ENCODE assay signal across 9 cellular contexts in genomic region chr4:41880840-41881831, GRCh38. TPM values are rescaled to one million over a fixed set of nuclear protein-coding genes. Genes with fewer than 3 reads are reported as not detected.
A peak's percentile ranks its signal among the peaks of the same experiment; 100 is the strongest.
DNase-seq lines count a peak whose midpoint lies in the region; ATAC-seq and TF ChIP-seq lines count a peak whose summit lies in the region.
"Had no signal": no experiment of that assay in that cellular context is flagged by ENCODE, and none has a peak within 500 bp of the region (broad histone marks: within the 10 kb centered on the region; RNA-seq: fewer than 3 reads in every experiment).

No MANE protein-coding gene starts in this region.

- H3K36me3 ChIP-seq in Peyer's patch (no peaks in the 10 kb centered on the region), rectal smooth muscle tissue (ENCODE audit: control insufficient read depth, insufficient read depth, low read length) (no peaks in the 10 kb centered on the region)

- H3K4me3 ChIP-seq in Peyer's patch (peak overlapping the region in 3 of 4 donors; percentile 9 to 39 (median 34)), foreskin fibroblast (ENCODE audit: low read depth in 1 of 2, low read length in 2 of 2) (peak overlapping the region; percentile 27 to 30), rectal smooth muscle tissue (ENCODE audit: low read length) (peak overlapping the region; percentile 44)

- peak; percentile 13 for DNase-seq in EL
- DNase-seq in Peyer's patch: no peak
- DNase-seq in foreskin fibroblast: peak in 1 of 2 donors; percentile 34
- no peak for DNase-seq in C1 segment of cervical spinal cord (lab: John Stamatoyannopoulos, UW)
- DNase-seq: NCI-H2107 had no signal

- TF ChIP-seq CTCF in Peyer's patch (IDR thresholded peaks at IDR 0.05) (no peak), foreskin fibroblast (IDR thresholded peaks at IDR 0.05; ENCODE audit: low read depth, low read length) (no peak)

- H3K27me3 ChIP-seq in Peyer's patch (peaks cover 0 to 44% of the 10 kb centered on the region in 2 donors), rectal smooth muscle tissue (ENCODE audit: control insufficient read depth, insufficient read depth, low read length) (peaks cover 36% of the 10 kb centered on the region)

- ATAC-seq in HG02642 (IDR thresholded peaks at IDR 0.05; ENCODE audit: poor library complexity, unreplicated experiment) (no peak), GM19397 (IDR thresholded peaks at IDR 0.05; ENCODE audit: unreplicated experiment) (no peak), HG03520 (IDR thresholded peaks at IDR 0.05; ENCODE audit: unreplicated experiment) (no peak)

- H3K27ac ChIP-seq in Peyer's patch (no peak overlapping the region), rectal smooth muscle tissue (ENCODE audit: low read depth, low read length) (no peak overlapping the region)

- no peaks in the 10 kb centered on the region for H3K9me3 ChIP-seq in Peyer's patch

- peaks cover 0 to 23% (median 7%) of the 10 kb centered on the region in 4 donors for H3K4me1 ChIP-seq in Peyer's patch
- peaks cover 2% of the 10 kb centered on the region for H3K4me1 ChIP-seq in rectal smooth muscle tissue (ENCODE audit: control insufficient read depth, insufficient read depth, low read length)

- no peak overlapping the region for H3K9ac ChIP-seq in rectal smooth muscle tissue (ENCODE audit: low read length)

- TF ChIP-seq POLR2A in Peyer's patch (IDR thresholded peaks at IDR 0.05): no peak

RNA-seq across cellular contexts. Expression of gene TMEM33, which starts 54.1 kb away (rescaled TPM):
- 10 to 100 TPM; 18.2 to 67.4 (median 46.7) TPM for total RNA-seq in Peyer's patch
